In genomic region chr9:111903996-111904395, GRCh38 we compare ENCODE assay signal across 19 cellular contexts. TPM values are rescaled to one million over a fixed set of nuclear protein-coding genes. Genes with fewer than 3 reads are reported as not detected.
DNase-seq lines count a peak whose midpoint lies in the region; ATAC-seq, FAIRE-seq and TF ChIP-seq lines count a peak whose summit lies in the region.
"Had no signal": no experiment of that assay in that cellular context is flagged by ENCODE, and none has a peak within 500 bp of the region (broad histone marks: within the 10 kb centered on the region; RNA-seq: fewer than 3 reads in every experiment).

No MANE protein-coding gene starts in this region.

- no peaks in the 10 kb centered on the region for H3K27me3 Mint-ChIP-seq in CD4-positive, alpha-beta T cell
- H3K27me3 Mint-ChIP-seq in IgD-negative memory B cell: no peaks in the 10 kb centered on the region
- no peaks in the 10 kb centered on the region for H3K27me3 Mint-ChIP-seq in activated CD8-positive, alpha-beta T cell treated with anti-CD3 and anti-CD28 coated beads, Interleukin-2, amount 10 ng/mL, durations not matched to agents 7 days and 5 days (ENCODE audit: low read depth)
- H3K27me3 Mint-ChIP-seq: activated T-helper 17 cell treated with anti-CD3 and anti-CD28 coated beads, Interleukin-2, amount 50 U/mL, for 72 hours; naive thymus-derived CD8-positive, alpha-beta T cell had no signal

- no peak for FAIRE-seq in K562 (lab: Jason Lieb, UNC)
- FAIRE-seq: H1 had no signal

- no TSS peak for BruUV-seq in K562 (replicated peaks; lab: Mats Ljungman, UMichigan)

- intact Hi-C loops in CD4-positive, alpha-beta T cell (cut with DNase I, micrococcal nuclease): loop anchor here in 1 of 2 experiments (5.0 kb wide), 1 partner anchor 168 kb away; no protein-coding TSS in a partner anchor
- intact Hi-C loops in K562 (cut with micrococcal nuclease): loop anchor here (10.0 kb wide), 1 partner anchor 451 kb away; no protein-coding TSS in a partner anchor

- no peak for ATAC-seq in CD4-positive, alpha-beta T cell (ENCODE audit: poor library complexity)
- ATAC-seq in K562 (no peak), HG03342 (IDR thresholded peaks at IDR 0.05; ENCODE audit: unreplicated experiment) (no peak)
- no peak for ATAC-seq in activated CD8-positive, alpha-beta T cell treated with anti-CD3 and anti-CD28 coated beads, Interleukin-2, amount 10 ng/mL, durations not matched to agents 7 days and 5 days
- ATAC-seq: activated T-helper 17 cell treated with anti-CD3 and anti-CD28 coated beads, Interleukin-2, amount 50 U/mL, for 72 hours; naive thymus-derived CD8-positive, alpha-beta T cell had no signal

- no peak for DNase-seq in CD4-positive, alpha-beta T cell
- DNase-seq in K562 (ENCODE audit: extremely low read depth in 1 of 4, low spot score in 3 of 4): no peak
- no peak for DNase-seq in activated CD8-positive, alpha-beta T cell treated with anti-CD3 and anti-CD28 coated beads, Interleukin-2, amount 10 ng/mL, durations not matched to agents 7 days and 5 days
- DNase-seq in SIG-M5 treated with dmso at 0.1 percent for 504 hours (lab: John Stamatoyannopoulos, UW; ENCODE audit: unreplicated experiment): no peak
- DNase-seq: activated CD4-positive, alpha-beta T cell treated with anti-CD3 and anti-CD28 coated beads, Interleukin-2, amount 50 U/mL, for 48 hours; BE2C; dermis blood vessel endothelial cell; DMS79; naive thymus-derived CD8-positive, alpha-beta T cell; NCI-H1092; stimulated activated CD4-positive, alpha-beta T cell treated with anti-CD3 and anti-CD28 coated beads, Interleukin-4, amount 100 ng/mL, for 1 hour; upper lobe of left lung had no signal

- no peak overlapping the region for H2AFZ ChIP-seq in K562 (ENCODE audit: low read depth, low read length)

- H3K27ac ChIP-seq in CD4-positive, alpha-beta T cell (ENCODE audit: low read depth, low read length): no peak overlapping the region
- no peak overlapping the region for H3K27ac ChIP-seq in K562 (ENCODE audit: extremely low read depth, low read depth, low read length)
- H3K27ac ChIP-seq in neutrophil: peak overlapping the region; percentile 94
- H3K27ac ChIP-seq: ascending aorta, SJSA1 had no signal

- CTCF ChIA-PET in CD4-positive, alpha-beta T cell (lab: Charles Lee): no interaction called here
- CTCF ChIA-PET in K562 (lab: Yijun Ruan, JAX; ENCODE audit: low intra/inter-chr PET ratio): no interaction called here
- CTCF ChIA-PET in activated CD8-positive, alpha-beta T cell treated with anti-CD3 and anti-CD28 coated beads, Interleukin-2, amount 10 ng/mL, durations not matched to agents 7 days and 5 days (lab: Charles Lee): interaction anchor here (1.4 kb wide), 1 partner anchor 11 kb away, joined by 4 read pairs; no protein-coding TSS in a partner anchor

- no peaks in the 10 kb centered on the region for H3K9me3 ChIP-seq in CD4-positive, alpha-beta T cell (ENCODE audit: control insufficient read depth, low read length)
- no peaks in the 10 kb centered on the region for H3K9me3 ChIP-seq in K562 (replicated peaks; ENCODE audit: control insufficient read depth, insufficient read depth, low read depth, low read length)
- H3K9me3 ChIP-seq in neutrophil: no peaks in the 10 kb centered on the region
- H3K9me3 ChIP-seq: ascending aorta, BE2C, SJSA1, upper lobe of left lung had no signal

- no peak for TF ChIP-seq RAD21 in K562 (CRISPR knock-in tag; conservative IDR thresholded peaks at IDR 0.05 in 1 of 2, IDR thresholded peaks at IDR 0.05 in 1 of 2)

- H3K4me1 ChIP-seq in K562 (replicated peaks in 1 of 2; ENCODE audit: control insufficient read depth in 2 of 2, insufficient read depth in 2 of 2, low read length in 2 of 2) (peaks cover 33 to 53% of the 10 kb centered on the region in 2 experiments; a peak in 4 of 5 replicates), neutrophil (ENCODE audit: control insufficient read depth in 1 of 2, insufficient read depth in 1 of 2, low read depth in 1 of 2, low read length in 1 of 2) (peaks cover 97 to 100% of the 10 kb centered on the region in 2 experiments)

- H3K4me1 Mint-ChIP-seq in CD4-positive, alpha-beta T cell (ENCODE audit: low read depth): peaks cover 49% of the 10 kb centered on the region
- peaks cover 47 to 57% (median 48%) of the 10 kb centered on the region in 3 donors for H3K4me1 Mint-ChIP-seq in IgD-negative memory B cell
- peaks cover 31% of the 10 kb centered on the region for H3K4me1 Mint-ChIP-seq in activated CD8-positive, alpha-beta T cell treated with anti-CD3 and anti-CD28 coated beads, Interleukin-2, amount 10 ng/mL, durations not matched to agents 7 days and 5 days (ENCODE audit: low read depth)

- peak overlapping the region; percentile 36 for H3K27ac Mint-ChIP-seq in CD4-positive, alpha-beta T cell
- H3K27ac Mint-ChIP-seq in IgD-negative memory B cell: peak overlapping the region in 1 of 3 donors; percentile 83
- H3K27ac Mint-ChIP-seq in activated CD8-positive, alpha-beta T cell treated with anti-CD3 and anti-CD28 coated beads, Interleukin-2, amount 10 ng/mL, durations not matched to agents 7 days and 5 days: no peak overlapping the region
- H3K27ac Mint-ChIP-seq: activated T-helper 17 cell treated with anti-CD3 and anti-CD28 coated beads, Interleukin-2, amount 50 U/mL, for 72 hours had no signal

- no peaks in the 10 kb centered on the region for H3K9me1 ChIP-seq in K562 (ENCODE audit: control insufficient read depth, insufficient read depth, low read length)

- peaks cover 100% of the 10 kb centered on the region for H3K79me2 ChIP-seq in K562 (ENCODE audit: control insufficient read depth, insufficient read depth, low read length)

- H3K27me3 ChIP-seq in CD4-positive, alpha-beta T cell (ENCODE audit: control insufficient read depth, insufficient read depth, low read length): no peaks in the 10 kb centered on the region
- H3K27me3 ChIP-seq in K562 (ENCODE audit: control insufficient read depth in 2 of 2, insufficient read depth in 2 of 2, low read length in 2 of 2) (no peaks in the 10 kb centered on the region), neutrophil (no peaks in the 10 kb centered on the region)
- H3K27me3 ChIP-seq: ascending aorta, BE2C, SJSA1, upper lobe of left lung had no signal

- TF ChIP-seq CTCF in CD4-positive, alpha-beta T cell (IDR thresholded peaks at IDR 0.05): no peak
- TF ChIP-seq CTCF in K562 (IDR thresholded peaks at IDR 0.05 in 2 of 3, conservative IDR thresholded peaks at IDR 0.05 in 1 of 3; ENCODE audit: insufficient read depth in 2 of 3, low read depth in 1 of 3, low read length in 3 of 3) (no peak), neutrophil (IDR thresholded peaks at IDR 0.05) (no peak)

- H3K4me3 ChIP-seq in K562 (no peak overlapping the region), neutrophil (ENCODE audit: low read depth in 1 of 2, low read length in 1 of 2) (no peak overlapping the region)
- H3K4me3 ChIP-seq: ascending aorta, SJSA1, upper lobe of left lung had no signal

- no peak for TF ChIP-seq POLR2A in K562 (conservative IDR thresholded peaks at IDR 0.05)

- peaks cover 10% of the 10 kb centered on the region for H3K36me3 ChIP-seq in K562 (ENCODE audit: control insufficient read depth, insufficient read depth, low read length)
- H3K36me3 ChIP-seq in neutrophil: no peaks in the 10 kb centered on the region
- H3K36me3 ChIP-seq: ascending aorta, SJSA1, upper lobe of left lung had no signal

- peak overlapping the region; percentile 48 for H3K4me3 Mint-ChIP-seq in CD4-positive, alpha-beta T cell
- H3K4me3 Mint-ChIP-seq in IgD-negative memory B cell: peak overlapping the region in 3 of 4 donors; percentile 9 to 34 (median 21)
- H3K4me3 Mint-ChIP-seq in activated CD8-positive, alpha-beta T cell treated with anti-CD3 and anti-CD28 coated beads, Interleukin-2, amount 10 ng/mL, durations not matched to agents 7 days and 5 days: no peak overlapping the region
- H3K4me3 Mint-ChIP-seq: activated T-helper 17 cell treated with anti-CD3 and anti-CD28 coated beads, Interleukin-2, amount 50 U/mL, for 72 hours had no signal

- 47% methylated on average over 2 of the region's 2 CpGs for WGBS in K562 (ENCODE audit: insufficient coverage, low coverage, missing lambda C conversion rate)

- no peaks in the 10 kb centered on the region for H3K9me3 Mint-ChIP-seq in CD4-positive, alpha-beta T cell
- H3K9me3 Mint-ChIP-seq in IgD-negative memory B cell: no peaks in the 10 kb centered on the region
- H3K9me3 Mint-ChIP-seq in activated CD8-positive, alpha-beta T cell treated with anti-CD3 and anti-CD28 coated beads, Interleukin-2, amount 10 ng/mL, durations not matched to agents 7 days and 5 days (ENCODE audit: insufficient read depth): no peaks in the 10 kb centered on the region
- H3K9me3 Mint-ChIP-seq: activated T-helper 17 cell treated with anti-CD3 and anti-CD28 coated beads, Interleukin-2, amount 50 U/mL, for 72 hours; naive thymus-derived CD8-positive, alpha-beta T cell had no signal

- POLR2A ChIA-PET in CD4-positive, alpha-beta T cell (lab: Charles Lee): no interaction called here
- POLR2A ChIA-PET in K562 (lab: Yijun Ruan, JAX): interaction anchor here (1.2 to 2.5 kb wide), 5 partner anchors 10 to 32 kb away, joined by 3 to 9 read pairs (median 4); no protein-coding TSS in a partner anchor
- POLR2A ChIA-PET in activated CD8-positive, alpha-beta T cell treated with anti-CD3 and anti-CD28 coated beads, Interleukin-2, amount 10 ng/mL, durations not matched to agents 7 days and 5 days (lab: Charles Lee): interaction anchor here (0.7 kb wide), 1 partner anchor 12 kb away, joined by 3 read pairs; no protein-coding TSS in a partner anchor

- in situ Hi-C loops in K562 (cut with MboI): no loop called here

- no peak overlapping the region for H3K9ac ChIP-seq in K562 (ENCODE audit: insufficient read depth in 1 of 2, low read depth in 2 of 2, low read length in 2 of 2)

- TF ChIP-seq EP300 in K562 (IDR thresholded peaks at IDR 0.05; ENCODE audit: low read length): no peak

- peaks cover 4% of the 10 kb centered on the region for H3K36me3 Mint-ChIP-seq in CD4-positive, alpha-beta T cell (ENCODE audit: low read depth)
- H3K36me3 Mint-ChIP-seq in IgD-negative memory B cell: peaks cover 3% of the 10 kb centered on the region
- peaks cover 22% of the 10 kb centered on the region for H3K36me3 Mint-ChIP-seq in activated CD8-positive, alpha-beta T cell treated with anti-CD3 and anti-CD28 coated beads, Interleukin-2, amount 10 ng/mL, durations not matched to agents 7 days and 5 days (ENCODE audit: low read depth)

- H3K4me2 ChIP-seq in K562 (ENCODE audit: insufficient read depth, low read length): peak overlapping the region; percentile 30

- peaks cover 25% of the 10 kb centered on the region for H4K20me1 ChIP-seq in K562 (replicated peaks; ENCODE audit: control insufficient read depth, insufficient read depth, low read length)

RNA-seq across cellular contexts. Expression of gene UGCG, which starts 7.4 kb away (rescaled TPM):
- 10 to 100 TPM; 42.1 to 44.0 TPM for total RNA-seq in CD4-positive, alpha-beta T cell
- polyA plus RNA-seq in IgD-negative memory B cell (23.7 TPM), K562 (2011; rRNA removed) (31.3 and 40.3 TPM in 2 replicates), K562 (2014; fragmentation: Illumina TruSeq; extraction: Trizol) (18.6 and 20.0 TPM in 2 replicates), K562 (2014; fragmentation: Nextera tagmentation; extraction: Ambion mirVana) (10 to 100 TPM; 29.2 to 31.9 TPM), K562 (2014; rRNA removed) (20.8 and 24.3 TPM in 2 replicates)
- 44.9 and 109 TPM in 2 replicates for total RNA-seq in K562 (2011; cell fraction: chromatin; rRNA removed; ENCODE audit: low replicate concordance)
- 33.4 and 39.1 TPM in 2 replicates for total RNA-seq in K562 (2011; cell fraction: nucleolus; rRNA removed)
- 72.1 and 87.3 TPM in 2 replicates for total RNA-seq in K562 (2011; cell fraction: nucleoplasm; rRNA removed)
- total RNA-seq in K562 (2014; rRNA removed) (21.6 and 22.2 TPM in 2 replicates), K562 (2014; rRNA removed; fragmentation: Illumina TruSeq; extraction: Trizol) (37.9 and 44.3 TPM in 2 replicates), K562 (2015; rRNA removed; fragmentation: Illumina TruSeq; extraction: Trizol) (26.2 and 26.6 TPM in 2 replicates), K562 (2021) (29.5 and 30.2 TPM in 2 replicates)
- 8.2 and 17.8 TPM in 2 replicates for polyA plus RNA-seq in K562 (2011; cell fraction: cytosol; rRNA removed)
- 15.1 and 24.8 TPM in 2 replicates for polyA plus RNA-seq in K562 (2011; cell fraction: nucleus; rRNA removed)
- 10.1 and 14.4 TPM in 2 replicates for polyA plus RNA-seq in K562 (2012)
- polyA minus RNA-seq in K562 (2011; rRNA and poly(A)+ RNA removed): 55.0 and 55.6 TPM in 2 replicates
- polyA minus RNA-seq in K562 (2011; cell fraction: cytosol; rRNA and poly(A)+ RNA removed): 35.7 and 38.8 TPM in 2 replicates
- 20.1 and 44.8 TPM in 2 replicates for polyA minus RNA-seq in K562 (2011; cell fraction: nucleus; rRNA and poly(A)+ RNA removed)
- total RNA-seq in activated CD8-positive, alpha-beta T cell treated with anti-CD3 and anti-CD28 coated beads, Interleukin-2, amount 10 ng/mL, durations not matched to agents 7 days and 5 days: 10 to 100 TPM; 24.6 to 25.4 TPM
